ENCODE assay signal across 26 cellular contexts in the genomic region with DNA sequence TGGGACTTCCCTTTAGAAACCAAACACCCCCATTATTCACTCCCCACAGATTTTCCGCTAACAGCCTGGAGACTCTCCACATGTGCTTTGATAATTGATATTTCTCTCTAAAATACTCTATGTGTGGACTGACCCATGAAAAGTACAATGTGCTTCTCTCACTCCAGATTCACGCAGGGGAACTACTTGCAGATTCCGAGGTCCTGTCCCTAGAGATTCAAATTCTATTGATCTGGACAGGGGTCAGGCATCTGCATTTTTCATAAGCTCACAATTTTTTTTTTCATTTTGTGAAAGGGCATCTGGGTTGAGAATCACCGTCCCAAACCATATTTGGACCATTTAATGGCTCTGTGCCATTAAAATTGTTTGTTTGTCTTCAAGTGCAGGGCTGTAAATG.
DNase-seq lines count a peak whose midpoint lies in the region; ATAC-seq, FAIRE-seq and TF ChIP-seq lines count a peak whose summit lies in the region.
"Had no signal": no experiment of that assay in that cellular context is flagged by ENCODE, and none has a peak within 500 bp of the region (broad histone marks: within the 10 kb centered on the region; RNA-seq: fewer than 3 reads in every experiment).

No MANE protein-coding gene starts in this region.

- no peak overlapping the region for H4K91ac ChIP-seq in neuronal stem cell (ENCODE audit: low read depth, low read length, poor library complexity)

- no peak for FAIRE-seq in urothelium cell line (lab: Jason Lieb, UNC)
- FAIRE-seq: GM12891, HepG2 had no signal

- no peaks in the 10 kb centered on the region for H3K27me3 ChIP-seq in HAP-1 (ENCODE audit: low read depth)
- H3K27me3 ChIP-seq in HUES6 (ENCODE audit: control insufficient read depth, insufficient read depth, low read length) = no peaks in the 10 kb centered on the region
- H3K27me3 ChIP-seq in neuronal stem cell (ENCODE audit: control insufficient read depth in 3 of 3, insufficient read depth in 3 of 3, low read depth in 1 of 3, low read length in 3 of 3) = no peaks in the 10 kb centered on the region
- H3K27me3 ChIP-seq in colonic mucosa = no peaks in the 10 kb centered on the region
- H3K27me3 ChIP-seq: BE2C, SJCRH30 had no signal

- H3K36me3 ChIP-seq in HAP-1 (replicated peaks) (no peaks in the 10 kb centered on the region), HUES6 (ENCODE audit: control insufficient read depth, insufficient read depth, low read length) (no peaks in the 10 kb centered on the region), neuronal stem cell (replicated peaks in 1 of 2; ENCODE audit: control insufficient read depth in 2 of 2, insufficient read depth in 2 of 2, low read length in 2 of 2) (no peaks in the 10 kb centered on the region), colonic mucosa (no peaks in the 10 kb centered on the region)
- H3K36me3 ChIP-seq: BE2C, SJCRH30 had no signal

- H3K9ac ChIP-seq in HUES6 (ENCODE audit: low read length) (no peak overlapping the region), neuronal stem cell (ENCODE audit: low read depth, low read length, poor library complexity) (no peak overlapping the region), colonic mucosa (ENCODE audit: low read depth in 2 of 2, low read length in 2 of 2) (no peak overlapping the region)

- no peak for ATAC-seq in HG02938 (IDR thresholded peaks at IDR 0.05; ENCODE audit: unreplicated experiment)
- ATAC-seq: HepG2, Right ventricle myocardium inferior, SK-N-SH treated with all-trans-retinoic acid at 6 μM for 48 hours, T-helper 17 cell had no signal

- H3K4me1 Mint-ChIP-seq in glutamatergic neuron (ENCODE audit: low read depth, unreplicated experiment) = peaks cover 38% of the 10 kb centered on the region
- H3K4me1 Mint-ChIP-seq: CD14-positive monocyte; CD8-positive, alpha-beta memory T cell; T-helper 17 cell had no signal

- no peaks in the 10 kb centered on the region for H3K79me1 ChIP-seq in neuronal stem cell (ENCODE audit: low read depth, low read length)

- H3K27me3 Mint-ChIP-seq in glutamatergic neuron (ENCODE audit: unreplicated experiment) = no peaks in the 10 kb centered on the region

- no peak overlapping the region for H2AK5ac ChIP-seq in neuronal stem cell (ENCODE audit: low read depth, low read length)

- H3K4me3 ChIP-seq in HAP-1 (no peak overlapping the region), HUES6 (ENCODE audit: low read depth, low read length) (no peak overlapping the region), neuronal stem cell (ENCODE audit: low read length in 2 of 2) (no peak overlapping the region), colonic mucosa (no peak overlapping the region)
- H3K4me3 ChIP-seq: PC-9, SJCRH30 had no signal

- H3K9me3 ChIP-seq in HAP-1 (no peaks in the 10 kb centered on the region), HUES6 (ENCODE audit: control insufficient read depth, insufficient read depth, low read depth, low read length) (no peaks in the 10 kb centered on the region), neuronal stem cell (replicated peaks in 1 of 2; ENCODE audit: control insufficient read depth in 2 of 2, insufficient read depth in 1 of 2, low read depth in 1 of 2, low read length in 2 of 2) (no peaks in the 10 kb centered on the region), colonic mucosa (no peaks in the 10 kb centered on the region)
- H3K9me3 ChIP-seq: BE2C, SJCRH30 had no signal

- H3K4ac ChIP-seq in neuronal stem cell (ENCODE audit: low read length) = no peak overlapping the region

- H3K23ac ChIP-seq in neuronal stem cell (ENCODE audit: low read depth, low read length, poor library complexity) = no peak overlapping the region

- no peak for TF ChIP-seq CTCF in glutamatergic neuron (IDR thresholded peaks at IDR 0.05; ENCODE audit: partially characterized antibody, unreplicated experiment)
- no peak for TF ChIP-seq CTCF in colonic mucosa (IDR thresholded peaks at IDR 0.05)

- no peak overlapping the region for H2BK12ac ChIP-seq in neuronal stem cell (ENCODE audit: low read length)

- in situ Hi-C loops in HAP-1 (cut with MboI; ENCODE audit: low sequenced_read_pairs) = no loop called here

- intact Hi-C loops in colonic mucosa (cut with DNase I) = no loop called here

- H3K4me3 Mint-ChIP-seq in glutamatergic neuron (ENCODE audit: unreplicated experiment) = peak overlapping the region; percentile 27
- H3K4me3 Mint-ChIP-seq: CD14-positive monocyte; CD8-positive, alpha-beta memory T cell; T-helper 17 cell had no signal

- H3K27ac Mint-ChIP-seq in glutamatergic neuron (ENCODE audit: unreplicated experiment) = no peak overlapping the region
- H3K27ac Mint-ChIP-seq: CD14-positive monocyte; CD8-positive, alpha-beta memory T cell; T-helper 17 cell had no signal

- no peak overlapping the region for H3K4me2 ChIP-seq in neuronal stem cell (ENCODE audit: insufficient read depth, low read length, poor library complexity, severe bottlenecking)
- H3K4me2 ChIP-seq: PC-9 had no signal

- H3K36me3 Mint-ChIP-seq in glutamatergic neuron (ENCODE audit: unreplicated experiment) = no peaks in the 10 kb centered on the region
- H3K36me3 Mint-ChIP-seq: CD14-positive monocyte; CD8-positive, alpha-beta memory T cell had no signal

- no CpG with 5 or more reads among the region's 4 CpGs for WGBS in neuronal stem cell (ENCODE audit: extremely low coverage in 2 of 2, insufficient read length in 2 of 2, insufficient replicate concordance in 1 of 2), 2 donors

- DNase-seq in HAP-1 (ENCODE audit: low spot score in 2 of 2) = peak; percentile 51 to 72
- no peak for DNase-seq in glutamatergic neuron
- no peak for DNase-seq in neuronal stem cell (ENCODE audit: low spot score)
- no peak for DNase-seq in urothelium cell line (ENCODE audit: low spot score)
- DNase-seq in colonic mucosa = no peak
- DNase-seq: BE2C; CD8-positive, alpha-beta memory T cell; DMS79 treated with DMSO at 0.1 percent for 48 hours; GF-D8; GOT3; NCI-H1105 treated with DMSO at 0.1 percent for 48 hours; NCI-H146; NCI-H1930; NCI-H2107; NCI-H345; NCI-H524; PC-9; T-helper 17 cell had no signal

- H2BK5ac ChIP-seq in neuronal stem cell (ENCODE audit: low read length) = no peak overlapping the region

- H3K27ac ChIP-seq in HUES6 (ENCODE audit: low read depth, low read length) (peak overlapping the region; percentile 49), neuronal stem cell (replicated peaks; ENCODE audit: low read length) (peak overlapping the region; percentile 81), colonic mucosa (no peak overlapping the region)
- H3K27ac ChIP-seq: PC-9, SJCRH30 had no signal

- H3K14ac ChIP-seq in neuronal stem cell (ENCODE audit: low read length) = no peak overlapping the region

- no peak overlapping the region for H4K8ac ChIP-seq in neuronal stem cell (ENCODE audit: low read depth, low read length)

- H3K18ac ChIP-seq in neuronal stem cell (ENCODE audit: low read length) = no peak overlapping the region

- H2BK120ac ChIP-seq in neuronal stem cell (ENCODE audit: low read depth, low read length) = no peak overlapping the region

- no peak overlapping the region for H2BK15ac ChIP-seq in neuronal stem cell (ENCODE audit: low read length)

- peak overlapping the region; percentile 54 for H2AFZ ChIP-seq in neuronal stem cell (ENCODE audit: low read length)
- H2AFZ ChIP-seq: PC-9 had no signal

- H3K9me3 Mint-ChIP-seq in glutamatergic neuron (ENCODE audit: unreplicated experiment) = no peaks in the 10 kb centered on the region
- H3K9me3 Mint-ChIP-seq: CD14-positive monocyte; CD8-positive, alpha-beta memory T cell had no signal

- H3K4me1 ChIP-seq in HAP-1 (peaks cover 41% of the 10 kb centered on the region), HUES6 (ENCODE audit: control insufficient read depth, insufficient read depth, low read length) (peaks cover 29% of the 10 kb centered on the region), neuronal stem cell (ENCODE audit: control insufficient read depth in 2 of 2, insufficient read depth in 1 of 2, low read depth in 1 of 2, low read length in 2 of 2) (peaks cover 4 to 25% of the 10 kb centered on the region in 2 donors), colonic mucosa (no peaks in the 10 kb centered on the region)
- H3K4me1 ChIP-seq: BE2C had no signal

Comparison
In these comparisons a context has a peak if more than half of its experiments do, and no peak if none do; other contexts are left out.
1. DNase-seq: peak in HAP-1 (2 of 2); none in glutamatergic neuron (single experiment), neuronal stem cell (single experiment), urothelium cell line (single experiment) and colonic mucosa (single experiment).